8 cellular contexts compared by ENCODE assay signal in genomic region chr10:100345570-100346330, GRCh38. TPM values are rescaled to one million over a fixed set of nuclear protein-coding genes. Genes with fewer than 3 reads are reported as not detected.
DNase-seq lines count a peak whose midpoint lies in the region; ATAC-seq, FAIRE-seq and TF ChIP-seq lines count a peak whose summit lies in the region.

No MANE protein-coding gene starts in this region.

- H3K27me3 Mint-ChIP-seq in activated naive CD8-positive, alpha-beta T cell treated with anti-CD3 and anti-CD28 coated beads, Interleukin-2, amount 10 ng/mL, durations not matched to agents 7 days and 5 days: no peaks in the 10 kb centered on the region

- POLR2A ChIA-PET in HEK293 (lab: Yijun Ruan, JAX): interaction anchor here (1.0 to 4.5 kb wide), 7 partner anchors 13 to 88 kb away, joined by 3 to 71 read pairs (median 17); partner anchors contain the start of gene BLOC1S2
- POLR2A ChIA-PET in activated naive CD8-positive, alpha-beta T cell treated with anti-CD3 and anti-CD28 coated beads, Interleukin-2, amount 10 ng/mL, durations not matched to agents 7 days and 5 days (lab: Charles Lee): interaction anchor here (0.7 to 11.4 kb wide), 11 partner anchors 12 to 190 kb away, joined by 3 to 131 read pairs (median 6); partner anchors contain the start of gene HIF1AN

- no peaks in the 10 kb centered on the region for H3K27me3 ChIP-seq in ACC112 (ENCODE audit: insufficient read depth, low read length)
- no peaks in the 10 kb centered on the region for H3K27me3 ChIP-seq in keratinocyte (ENCODE audit: control insufficient read depth, extremely low read depth, insufficient read depth, low read length)
- no peaks in the 10 kb centered on the region for H3K27me3 ChIP-seq in thoracic aorta (replicated peaks; ENCODE audit: insufficient read depth)

- H3K4me1 ChIP-seq in ACC112 (ENCODE audit: control insufficient read depth, insufficient read depth, low read length, unreplicated experiment) (peaks cover 37% of the 10 kb centered on the region), HEK293 (ENCODE audit: control insufficient read depth, insufficient read depth, low read length) (peaks cover 21% of the 10 kb centered on the region), keratinocyte (ENCODE audit: control insufficient read depth, extremely low read depth, insufficient read depth, low read length) (peaks cover 31% of the 10 kb centered on the region), thoracic aorta (ENCODE audit: control insufficient read depth in 1 of 2, low read depth in 2 of 2) (peaks cover 0 to 21% of the 10 kb centered on the region in 2 donors)

- peaks cover under 1% of the 10 kb centered on the region for H3K9me1 ChIP-seq in keratinocyte (ENCODE audit: control insufficient read depth, extremely low read depth, insufficient read depth, low read length)

- H3K36me3 Mint-ChIP-seq in activated naive CD8-positive, alpha-beta T cell treated with anti-CD3 and anti-CD28 coated beads, Interleukin-2, amount 10 ng/mL, durations not matched to agents 7 days and 5 days: peaks cover 32% of the 10 kb centered on the region

- H3K9me3 ChIP-seq in HEK293 (ENCODE audit: control insufficient read depth, insufficient read depth, low read depth, low read length) (no peaks in the 10 kb centered on the region), keratinocyte (ENCODE audit: control insufficient read depth, low read depth, low read length) (no peaks in the 10 kb centered on the region), thoracic aorta (no peaks in the 10 kb centered on the region)

- peak overlapping the region; percentile 100 for H3K4me3 Mint-ChIP-seq in activated naive CD8-positive, alpha-beta T cell treated with anti-CD3 and anti-CD28 coated beads, Interleukin-2, amount 10 ng/mL, durations not matched to agents 7 days and 5 days

- peak overlapping the region; percentile 86 for H3K9ac ChIP-seq in keratinocyte (ENCODE audit: control insufficient read depth, extremely low read depth, insufficient read depth, low read length)

- no peak for TF ChIP-seq CTCF in HEK293 (tag by site-specific recombination; IDR thresholded peaks at IDR 0.05)
- no peak for TF ChIP-seq CTCF in keratinocyte (optimal IDR thresholded peaks at IDR 0.05 in 1 of 3, IDR thresholded peaks at IDR 0.05 in 1 of 3, conservative IDR thresholded peaks at IDR 0.05 in 1 of 3; ENCODE audit: extremely low read depth in 1 of 3, insufficient read depth in 2 of 3, low read length in 3 of 3)
- TF ChIP-seq CTCF in thoracic aorta (IDR thresholded peaks at IDR 0.05): no peak

- ATAC-seq in activated naive CD8-positive, alpha-beta T cell treated with anti-CD3 and anti-CD28 coated beads, Interleukin-2, amount 10 ng/mL, durations not matched to agents 7 days and 5 days (ENCODE audit: low read depth): no peak
- no peak for ATAC-seq in thoracic aorta (ENCODE audit: insufficient number of reproducible peaks, low FRiP score, low read depth)
- ATAC-seq in GM18870 (IDR thresholded peaks at IDR 0.05; ENCODE audit: unreplicated experiment): no peak

- no peak for DNase-seq in activated naive CD8-positive, alpha-beta T cell treated with anti-CD3 and anti-CD28 coated beads, Interleukin-2, amount 10 ng/mL, durations not matched to agents 7 days and 5 days
- no peak for DNase-seq in keratinocyte (ENCODE audit: low read depth, low spot score)
- DNase-seq in thoracic aorta (ENCODE audit: low spot score): no peak
- DNase-seq in NCI-H1417 treated with DMSO at 0.1 percent for 48 hours (lab: John Stamatoyannopoulos, UW): no peak
- DNase-seq in urothelium cell line (ENCODE audit: low spot score): no peak

- no peaks in the 10 kb centered on the region for H3K9me3 Mint-ChIP-seq in activated naive CD8-positive, alpha-beta T cell treated with anti-CD3 and anti-CD28 coated beads, Interleukin-2, amount 10 ng/mL, durations not matched to agents 7 days and 5 days

- peak overlapping the region; percentile 63 for H3K4me2 ChIP-seq in keratinocyte (ENCODE audit: control insufficient read depth, extremely low read depth, insufficient read depth, low read depth, low read length)

- H3K4me1 Mint-ChIP-seq in activated naive CD8-positive, alpha-beta T cell treated with anti-CD3 and anti-CD28 coated beads, Interleukin-2, amount 10 ng/mL, durations not matched to agents 7 days and 5 days: peaks cover 33% of the 10 kb centered on the region

- H3K36me3 ChIP-seq in ACC112 (ENCODE audit: insufficient read depth, low read length): peaks cover 18% of the 10 kb centered on the region
- peaks cover 2 to 25% of the 10 kb centered on the region in 2 experiments; a peak in 1 of 3 replicates for H3K36me3 ChIP-seq in HEK293 (ENCODE audit: control insufficient read depth in 2 of 2, insufficient read depth in 1 of 2, low read length in 2 of 2)
- H3K36me3 ChIP-seq in keratinocyte (ENCODE audit: control insufficient read depth in 2 of 2, extremely low read depth in 1 of 2, insufficient read depth in 2 of 2, low read length in 2 of 2): peaks cover 22 to 31% of the 10 kb centered on the region in 2 experiments
- no peaks in the 10 kb centered on the region for H3K36me3 ChIP-seq in thoracic aorta

- peaks cover 25% of the 10 kb centered on the region for H4K20me1 ChIP-seq in keratinocyte (ENCODE audit: control insufficient read depth, extremely low read depth, insufficient read depth, low read length)

- H3K27ac ChIP-seq in ACC112 (ENCODE audit: low read depth, low read length) (no peak overlapping the region), HEK293 (ENCODE audit: extremely low read depth, low read depth, low read length) (peak overlapping the region; percentile 99; the same call in 1 of the 2 replicates), keratinocyte (ENCODE audit: control insufficient read depth, insufficient read depth, low read length) (peak overlapping the region; percentile 59), thoracic aorta (peak overlapping the region in 1 of 2 donors; percentile 36)

- H3K79me2 ChIP-seq in ACC112 (ENCODE audit: control insufficient read depth, insufficient read depth, low read length, unreplicated experiment) (peaks cover 31% of the 10 kb centered on the region), keratinocyte (ENCODE audit: control insufficient read depth, insufficient read depth, low read length) (peaks cover 43% of the 10 kb centered on the region)

- H2AFZ ChIP-seq in ACC112 (ENCODE audit: low read length, unreplicated experiment) (peak overlapping the region; percentile 40), keratinocyte (ENCODE audit: control insufficient read depth, low read length) (no peak overlapping the region)

- CTCF ChIA-PET in HEK293 (lab: Yijun Ruan, JAX): interaction anchor here (0.6 to 20.2 kb wide), 5 partner anchors 25 to 350 kb away, joined by 3 to 342 read pairs (median 6); partner anchors contain the start of gene SEC31B

- no peak for FAIRE-seq in keratinocyte (lab: Jason Lieb, UNC)
- no peak for FAIRE-seq in urothelium cell line (lab: Jason Lieb, UNC)

- dilution Hi-C loops in keratinocyte (cut with MboI; ENCODE audit: extremely low pct_ligation_motif_present, low sequenced_read_pairs): loop anchor here (25.0 kb wide), 1 partner anchor 92 kb away; no protein-coding TSS in a partner anchor

- H3K4me3 ChIP-seq in ACC112 (ENCODE audit: low read depth, low read length): peak overlapping the region; percentile 98
- peak overlapping the region; percentile 77; the same call in 1 of the 2 replicates for H3K4me3 ChIP-seq in HEK293 (ENCODE audit: low read depth, low read length)
- peak overlapping the region; percentile 81 to 96 (median 84) for H3K4me3 ChIP-seq in keratinocyte (ENCODE audit: control insufficient read depth in 2 of 3, extremely low read depth in 1 of 3, insufficient read depth in 2 of 3, low read depth in 1 of 3, low read length in 3 of 3)
- peak overlapping the region; percentile 90 for H3K4me3 ChIP-seq in thoracic aorta

- peak overlapping the region; percentile 49 for H3K27ac Mint-ChIP-seq in activated naive CD8-positive, alpha-beta T cell treated with anti-CD3 and anti-CD28 coated beads, Interleukin-2, amount 10 ng/mL, durations not matched to agents 7 days and 5 days

RNA-seq across cellular contexts. Expression of gene SCD, which starts 1.3 kb away (rescaled TPM):
- total RNA-seq in activated naive CD8-positive, alpha-beta T cell treated with anti-CD3 and anti-CD28 coated beads, Interleukin-2, amount 10 ng/mL, durations not matched to agents 7 days and 5 days: 100 to 1,000 TPM; 212 to 220 TPM
- 900 to 1,358 TPM (median 1,275 TPM) in 3 replicates for polyA plus RNA-seq in keratinocyte
- 125 TPM for polyA plus RNA-seq in keratinocyte (2011; ENCODE audit: low read depth)
- 483 and 696 TPM in 2 replicates for polyA plus RNA-seq in keratinocyte (2011; cell fraction: cytosol; rRNA removed)
- 1,144 and 1,285 TPM in 2 replicates for polyA plus RNA-seq in keratinocyte (2011; cell fraction: nucleus; rRNA removed)
- 245 and 1,072 TPM in 2 replicates for polyA plus RNA-seq in keratinocyte (2012; ENCODE audit: low replicate concordance)
- 1,352 to 1,647 TPM (median 1,438 TPM) in 3 replicates for polyA minus RNA-seq in keratinocyte
- 766 TPM for polyA minus RNA-seq in keratinocyte (2011; cell fraction: cytosol; rRNA and poly(A)+ RNA removed)
- 1,201 and 1,805 TPM in 2 replicates for polyA minus RNA-seq in keratinocyte (2011; cell fraction: nucleus; rRNA and poly(A)+ RNA removed)
- total RNA-seq in thoracic aorta: 10 to 100 TPM; 12.8 to 16.7 TPM

RNA-seq across cellular contexts. Expression of gene PKD2L1, which starts 15.7 kb away (rescaled TPM):
- not detected for total RNA-seq in activated naive CD8-positive, alpha-beta T cell treated with anti-CD3 and anti-CD28 coated beads, Interleukin-2, amount 10 ng/mL, durations not matched to agents 7 days and 5 days
- not detected in 3 replicates for polyA plus RNA-seq in keratinocyte
- polyA plus RNA-seq in keratinocyte (2011; ENCODE audit: low read depth): not detected
- not detected in 2 replicates for polyA plus RNA-seq in keratinocyte (2011; cell fraction: cytosol; rRNA removed)
- 0.09 TPM in 1 of 2 replicates, not detected in the other for polyA plus RNA-seq in keratinocyte (2011; cell fraction: nucleus; rRNA removed)
- polyA plus RNA-seq in keratinocyte (2012; ENCODE audit: low replicate concordance): 0.25 TPM in 1 of 2 replicates, not detected in the other
- polyA minus RNA-seq in keratinocyte: not detected in 3 replicates
- polyA minus RNA-seq in keratinocyte (2011; cell fraction: cytosol; rRNA and poly(A)+ RNA removed): not detected
- not detected in 2 replicates for polyA minus RNA-seq in keratinocyte (2011; cell fraction: nucleus; rRNA and poly(A)+ RNA removed)
- total RNA-seq in thoracic aorta: under 1 TPM in 1 of 2 donors, not detected in 1; 0.56 TPM

RNA-seq across cellular contexts. Expression of gene BLOC1S2, which starts 59.3 kb away (rescaled TPM):
- 10 to 100 TPM; 47.3 to 50.6 TPM for total RNA-seq in activated naive CD8-positive, alpha-beta T cell treated with anti-CD3 and anti-CD28 coated beads, Interleukin-2, amount 10 ng/mL, durations not matched to agents 7 days and 5 days
- polyA plus RNA-seq in keratinocyte: 44.4 to 74.1 TPM (median 48.4 TPM) in 3 replicates
- polyA plus RNA-seq in keratinocyte (2011; ENCODE audit: low read depth): 223 TPM
- 43.5 and 75.6 TPM in 2 replicates for polyA plus RNA-seq in keratinocyte (2011; cell fraction: cytosol; rRNA removed)
- polyA plus RNA-seq in keratinocyte (2011; cell fraction: nucleus; rRNA removed): 14.4 and 21.0 TPM in 2 replicates
- polyA plus RNA-seq in keratinocyte (2012; ENCODE audit: low replicate concordance): 62.5 and 78.2 TPM in 2 replicates
- 5.7 to 14.5 TPM (median 6.0 TPM) in 3 replicates for polyA minus RNA-seq in keratinocyte
- polyA minus RNA-seq in keratinocyte (2011; cell fraction: cytosol; rRNA and poly(A)+ RNA removed): 23.4 TPM
- polyA minus RNA-seq in keratinocyte (2011; cell fraction: nucleus; rRNA and poly(A)+ RNA removed): 2.7 and 8.0 TPM in 2 replicates
- 10 to 100 TPM; 14.1 to 35.7 TPM for total RNA-seq in thoracic aorta

Comparison
In these comparisons a context has a peak if more than half of its experiments do, and no peak if none do; other contexts are left out.
1. RNA of gene SCD, which starts 1.3 kb away (total RNA-seq): 212 to 220 TPM in activated naive CD8-positive, alpha-beta T cell treated with anti-CD3 and anti-CD28 coated beads, Interleukin-2, amount 10 ng/mL, durations not matched to agents 7 days and 5 days; 12.8 to 16.7 TPM in thoracic aorta; every median in the first group is over 10 times any median in the second.
2. Peak in every context shown above with its lines, with median percentiles within 50 percentile points of each other: H3K4me3 ChIP-seq.